3 cellular contexts compared by ENCODE assay signal in genomic region chr1:95572002-95572401, GRCh38.
"Had no signal": no experiment of that assay in that cellular context is flagged by ENCODE, and none has a peak within 500 bp of the region (broad histone marks: within the 10 kb centered on the region; RNA-seq: fewer than 3 reads in every experiment).

No MANE protein-coding gene starts in this region.

- DNase-seq: GDM1, GF-D8 had no signal

- ATAC-seq: GM12878 had no signal

- H3K4me3 ChIP-seq: GM12878 had no signal
